ENCODE assay signal across 8 cellular contexts in genomic region chr7:116671681-116672595, GRCh38. TPM values are rescaled to one million over a fixed set of nuclear protein-coding genes. Genes with fewer than 3 reads are reported as not detected.
DNase-seq lines count a peak whose midpoint lies in the region; ATAC-seq and TF ChIP-seq lines count a peak whose summit lies in the region.

Gene MET, plus strand, starts transcription at chr7:116672196. Its CDS starts 26,889 bp downstream, at chr7:116699085.

- H3K36me3 ChIP-seq in Panc1 (ENCODE audit: control insufficient read depth, insufficient read depth, low read length): peaks cover 3% of the 10 kb centered on the region; the same call in 1 of the 2 replicates

- H3K4me3 ChIP-seq in Panc1 (ENCODE audit: low read depth in 2 of 2, low read length in 2 of 2): peak within 1 kb of the TSS; percentile 86 to 89
- peak within 1 kb of the TSS; percentile 88 for H3K4me3 ChIP-seq in astrocyte of the cerebellum (ENCODE audit: low read depth, low read length)

- DNase-seq in DMS53 treated with DMSO at 0.1 percent for 48 hours (lab: John Stamatoyannopoulos, UW; ENCODE audit: unreplicated experiment) (peak; percentile 79), HK-2 (ENCODE audit: unreplicated experiment) (peak; percentile 93), Panc1 (ENCODE audit: low read depth, low spot score) (peak; percentile 69), astrocyte of the cerebellum (ENCODE audit: low read depth) (peak; percentile 60), hepatic stellate cell (ENCODE audit: low spot score) (peak; percentile 74), putamen (ENCODE audit: low spot score) (peak; percentile 31), NCI-H1436 (lab: John Stamatoyannopoulos, UW) (no peak)

- in situ Hi-C loops in Panc1 (cut with HindIII; ENCODE audit: low pct_unique_long_range_greater_than_20kb, low sequenced_read_pairs) (no loop called here), astrocyte of the cerebellum (cut with HindIII; ENCODE audit: low sequenced_read_pairs) (no loop called here)

- TF ChIP-seq CTCF in Panc1 (IDR thresholded peaks at IDR 0.05) (peak; percentile 86), astrocyte of the cerebellum (IDR thresholded peaks at IDR 0.05; ENCODE audit: low read depth, low read length, missing control alignments) (peak; percentile 73)

- intact Hi-C loops in Panc1 (cut with micrococcal nuclease; ENCODE audit: unreplicated experiment): loop anchor here (2.0 to 5.0 kb wide), 2 partner anchors 80 to 137 kb away; no protein-coding TSS in a partner anchor

- ATAC-seq in GM21367 (IDR thresholded peaks at IDR 0.05; ENCODE audit: unreplicated experiment): peak; percentile 84
- ATAC-seq in Panc1: peak; percentile 93

- no peaks in the 10 kb centered on the region for H3K27me3 ChIP-seq in Panc1 (ENCODE audit: control insufficient read depth, insufficient read depth, low read length)

- peak within 1 kb of the TSS; percentile 94 for H3K27ac ChIP-seq in Panc1 (ENCODE audit: low read length)

- peaks cover 33% of the 10 kb centered on the region for H3K4me1 ChIP-seq in Panc1 (ENCODE audit: control insufficient read depth, insufficient read depth, low read length)

- CTCF ChIA-PET in Panc1 (lab: Charles Lee): no interaction called here

- BruUV-seq in Panc1 (replicated peaks; lab: Mats Ljungman, UMichigan): no TSS peak

- no peaks in the 10 kb centered on the region for H3K9me3 ChIP-seq in Panc1 (ENCODE audit: control insufficient read depth, insufficient read depth, low read depth, low read length)

- POLR2A ChIA-PET in Panc1 (lab: Charles Lee): interaction anchor here (1.1 kb wide), 1 partner anchor 14 kb away, joined by 6 read pairs; no protein-coding TSS in a partner anchor

RNA-seq across cellular contexts. Expression of gene MET, which starts in this region (rescaled TPM):
- 103 TPM for total RNA-seq in Panc1 (2021; ENCODE audit: unreplicated experiment)
- polyA plus RNA-seq in Panc1 (2012; ENCODE audit: insufficient read length): 33.7 TPM
